ENCODE assay signal across 19 cellular contexts in genomic region chr20:25045343-25045712, GRCh38. TPM values are rescaled to one million over a fixed set of nuclear protein-coding genes. Genes with fewer than 3 reads are reported as not detected.
DNase-seq lines count a peak whose midpoint lies in the region; ATAC-seq, FAIRE-seq and TF ChIP-seq lines count a peak whose summit lies in the region.
"Had no signal": no experiment of that assay in that cellular context is flagged by ENCODE, and none has a peak within 500 bp of the region (broad histone marks: within the 10 kb centered on the region; RNA-seq: fewer than 3 reads in every experiment).

No MANE protein-coding gene starts in this region.

- H3K4me3 Mint-ChIP-seq in CD14-positive monocyte (no peak overlapping the region), T-cell (no peak overlapping the region)
- H3K4me3 Mint-ChIP-seq: central memory CD8-positive, alpha-beta T cell had no signal

- H3K36me3 Mint-ChIP-seq in CD14-positive monocyte (peaks cover 25 to 29% of the 10 kb centered on the region in 2 donors), T-cell (peaks cover 9% of the 10 kb centered on the region)

- H3K36me3 ChIP-seq in kidney (ENCODE audit: control insufficient read depth in 1 of 2, insufficient read depth in 2 of 2, low read length in 2 of 2): peaks cover 10 to 14% of the 10 kb centered on the region in 2 donors
- H3K36me3 ChIP-seq in skeletal muscle tissue (ENCODE audit: control insufficient read depth in 3 of 3, insufficient read depth in 3 of 3, low read length in 3 of 3): peaks cover 9 to 18% (median 15%) of the 10 kb centered on the region in 3 donors

- H3K9me3 Mint-ChIP-seq in CD14-positive monocyte (no peaks in the 10 kb centered on the region), T-cell (no peaks in the 10 kb centered on the region)
- H3K9me3 Mint-ChIP-seq: central memory CD8-positive, alpha-beta T cell had no signal

- TF ChIP-seq CTCF in CD14-positive monocyte (IDR thresholded peaks at IDR 0.05): no peak
- TF ChIP-seq CTCF in kidney (IDR thresholded peaks at IDR 0.05; ENCODE audit: borderline replicate concordance, extremely low read depth, insufficient read depth): no peak
- no peak for TF ChIP-seq CTCF in GM10248 (IDR thresholded peaks at IDR 0.05; ENCODE audit: control extremely low read depth, extremely low read depth, low read depth, missing control alignments)

- DNase-seq in CD14-positive monocyte (ENCODE audit: low spot score) (peak; percentile 27), T-cell (no peak), kidney (peak; percentile 47), DMS114 treated with DMSO at 0.1 percent for 48 hours (lab: John Stamatoyannopoulos, UW; ENCODE audit: unreplicated experiment) (no peak), GM10248 (ENCODE audit: extremely low spot score) (no peak), sciatic nerve (ENCODE audit: low spot score) (no peak)
- DNase-seq: activated CD4-positive, alpha-beta T cell treated with anti-CD3 and anti-CD28 coated beads for 1 hour; activated T-cell treated with anti-CD3 and anti-CD28 coated beads for 4 hours; DMS53; NCI-H1694; NCI-H226; SHP77; T-helper 2 cell had no signal

- H3K9me3 ChIP-seq in kidney (ENCODE audit: control insufficient read depth in 1 of 2, low read length in 2 of 2) (no peaks in the 10 kb centered on the region), skeletal muscle tissue (ENCODE audit: control insufficient read depth in 3 of 3, low read length in 3 of 3) (no peaks in the 10 kb centered on the region)
- H3K9me3 ChIP-seq: left lung, suprapubic skin had no signal

- H3K4me1 ChIP-seq in kidney (ENCODE audit: control insufficient read depth in 1 of 2, insufficient read depth in 1 of 2, low read depth in 1 of 2, low read length in 2 of 2): peaks cover 43 to 52% of the 10 kb centered on the region in 2 donors
- peaks cover 95 to 98% (median 97%) of the 10 kb centered on the region in 3 donors for H3K4me1 ChIP-seq in skeletal muscle tissue (ENCODE audit: control insufficient read depth in 3 of 3, insufficient read depth in 3 of 3, low read length in 3 of 3)

- POLR2A ChIA-PET in T-cell (lab: Charles Lee): no interaction called here
- POLR2A ChIA-PET in GM10248 (lab: Yijun Ruan, JAX): no interaction called here

- H3K4me1 Mint-ChIP-seq in CD14-positive monocyte: peaks cover 19% of the 10 kb centered on the region
- H3K4me1 Mint-ChIP-seq in T-cell: peaks cover 37 to 60% (median 42%) of the 10 kb centered on the region in 3 donors

- no peak overlapping the region for H3K9ac ChIP-seq in kidney (ENCODE audit: low read length in 2 of 2)
- H3K9ac ChIP-seq in skeletal muscle tissue (ENCODE audit: low read depth in 1 of 3, low read length in 3 of 3): peak overlapping the region; percentile 42 to 83 (median 65)

- CTCF ChIA-PET in T-cell (lab: Charles Lee) (interaction anchor here in 1 of 2 donors (0.6 kb wide), 2 partner anchors 221 to 583 kb away, joined by 3 read pairs; no protein-coding TSS in a partner anchor), GM10248 (lab: Yijun Ruan, JAX) (interaction anchor here (1.0 to 2.1 kb wide), 4 partner anchors 9 to 33 kb away, joined by 3 to 6 read pairs (median 3); no protein-coding TSS in a partner anchor)

- peak overlapping the region in 1 of 7 donors; percentile 72 for H3K27ac Mint-ChIP-seq in CD14-positive monocyte
- peak overlapping the region; percentile 27 to 69 for H3K27ac Mint-ChIP-seq in T-cell

- ATAC-seq in T-cell (replicated peaks in 1 of 4) (no peak), sciatic nerve (no peak), GM18498 (IDR thresholded peaks at IDR 0.05; ENCODE audit: unreplicated experiment) (no peak)

- FAIRE-seq in kidney (lab: Jason Lieb, UNC): no peak
- FAIRE-seq: endometrium had no signal

- intact Hi-C loops in CD14-positive monocyte (cut with micrococcal nuclease) (no loop called here), kidney (cut with DNase I) (no loop called here), sciatic nerve (cut with DNase I) (no loop called here)

- H3K27me3 ChIP-seq in skeletal muscle tissue (ENCODE audit: control insufficient read depth in 3 of 3, insufficient read depth in 3 of 3, low read length in 3 of 3): no peaks in the 10 kb centered on the region
- H3K27me3 ChIP-seq: left lung, suprapubic skin had no signal

- no peak overlapping the region for H3K4me3 ChIP-seq in kidney (ENCODE audit: low read length in 2 of 2)
- peak overlapping the region in 1 of 3 donors; percentile 49 for H3K4me3 ChIP-seq in skeletal muscle tissue (ENCODE audit: low read length in 3 of 3)
- H3K4me3 ChIP-seq: left lung, suprapubic skin had no signal

- H3K27me3 Mint-ChIP-seq in CD14-positive monocyte (ENCODE audit: low read depth in 3 of 3) (no peaks in the 10 kb centered on the region), T-cell (no peaks in the 10 kb centered on the region)
- H3K27me3 Mint-ChIP-seq: central memory CD8-positive, alpha-beta T cell had no signal

- peak overlapping the region; percentile 36 to 83 for H3K27ac ChIP-seq in kidney (ENCODE audit: low read depth in 2 of 2, low read length in 2 of 2)
- H3K27ac ChIP-seq in skeletal muscle tissue (ENCODE audit: low read depth, low read length): peak overlapping the region; percentile 92
- H3K27ac ChIP-seq: suprapubic skin had no signal

RNA-seq across cellular contexts. Expression of gene ACSS1, which starts 12.6 kb away (rescaled TPM):
- polyA plus RNA-seq in CD14-positive monocyte (10 to 100 TPM; 27.6 to 32.0 TPM), kidney (ENCODE audit: insufficient read depth, low read depth, low replicate concordance) (72.3 TPM)
- total RNA-seq in T-cell (10 to 100 TPM; 39.1 to 59.6 (median 57.7) TPM), kidney (30.6 TPM), skeletal muscle tissue (8.9 TPM), sciatic nerve (27.4 TPM)

RNA-seq across cellular contexts. Expression of gene VSX1, which starts 36.6 kb away (rescaled TPM):
- polyA plus RNA-seq in CD14-positive monocyte: not detected
- total RNA-seq in T-cell: not detected
- 0.41 TPM for total RNA-seq in kidney
- not detected for polyA plus RNA-seq in kidney (ENCODE audit: insufficient read depth, low read depth, low replicate concordance)
- total RNA-seq in skeletal muscle tissue: not detected
- not detected for total RNA-seq in sciatic nerve
- total RNA-seq: left lung, suprapubic skin had no signal

RNA-seq across cellular contexts. Expression of gene APMAP, which starts 52.8 kb away (rescaled TPM):
- polyA plus RNA-seq in CD14-positive monocyte: 10 to 100 TPM; 73.2 to 74.0 TPM
- 10 to 100 TPM; 32.2 to 53.0 (median 49.8) TPM for total RNA-seq in T-cell
- total RNA-seq in kidney: 90.9 TPM
- polyA plus RNA-seq in kidney (ENCODE audit: insufficient read depth, low read depth, low replicate concordance): 79.7 TPM
- 41.2 TPM for total RNA-seq in skeletal muscle tissue
- 47.3 TPM for total RNA-seq in sciatic nerve

Comparison
In these comparisons a context has a peak if more than half of its experiments do, and no peak if none do; other contexts are left out.
1. DNase-seq: peak in CD14-positive monocyte (single experiment) and kidney (single experiment); none in T-cell (0 of 34), DMS114 treated with DMSO at 0.1 percent for 48 hours (single experiment), GM10248 (single experiment) and sciatic nerve (single experiment).
2. H3K9ac ChIP-seq: peak in skeletal muscle tissue (3 of 3); none in kidney (0 of 2).